Comparison of ENCODE assay signal across 1 cellular context in the genomic region with DNA sequence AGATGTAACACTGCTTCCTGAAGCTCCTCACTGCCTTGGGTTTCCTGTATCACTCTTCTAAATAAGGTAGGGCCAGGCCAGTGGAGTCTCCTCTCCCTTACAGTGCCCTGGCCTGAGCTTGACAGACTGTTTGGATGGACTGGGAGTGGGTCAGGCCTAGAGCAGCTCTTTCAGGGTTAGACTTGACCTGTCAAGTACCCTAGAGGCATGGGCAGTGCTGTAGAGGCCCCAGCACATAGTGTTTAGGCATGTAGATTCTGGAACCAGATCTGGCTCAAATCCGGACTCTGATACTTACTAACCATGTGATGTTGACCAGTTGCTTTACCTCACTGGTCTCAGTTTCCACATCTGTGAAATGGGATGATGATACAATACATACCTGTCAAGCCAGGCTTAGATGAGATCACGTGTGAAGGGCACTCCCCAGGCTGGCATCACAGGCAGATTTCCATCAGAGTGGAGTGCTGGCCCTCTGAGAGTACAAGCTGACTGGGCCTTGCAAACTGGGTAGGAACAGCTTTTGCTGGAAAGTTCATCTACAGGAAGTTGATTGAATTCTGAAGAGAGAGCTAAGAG.
TF ChIP-seq lines count a peak whose summit lies in the region.

No MANE protein-coding gene starts in this region.

TF ChIP-seq in K562, 482 proteins besides CTCF, POLR2A, EP300 and RAD21:
- TF ChIP-seq, protein P1, sequence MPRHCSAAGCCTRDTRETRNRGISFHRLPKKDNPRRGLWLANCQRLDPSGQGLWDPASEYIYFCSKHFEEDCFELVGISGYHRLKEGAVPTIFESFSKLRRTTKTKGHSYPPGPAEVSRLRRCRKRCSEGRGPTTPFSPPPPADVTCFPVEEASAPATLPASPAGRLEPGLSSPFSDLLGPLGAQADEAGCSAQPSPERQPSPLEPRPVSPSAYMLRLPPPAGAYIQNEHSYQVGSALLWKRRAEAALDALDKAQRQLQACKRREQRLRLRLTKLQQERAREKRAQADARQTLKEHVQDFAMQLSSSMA (CRISPR knock-in tag; IDR thresholded peaks at IDR 0.05) = no peak
- TF ChIP-seq RBM25 (IDR thresholded peaks at IDR 0.05; ENCODE audit: low read depth, low read length, severe bottlenecking) (peak; percentile 93), KAT2B (IDR thresholded peaks at IDR 0.05; ENCODE audit: low read depth, low read length) (no peak), ZNF551 (CRISPR knock-in tag; IDR thresholded peaks at IDR 0.05) (no peak), BCOR (IDR thresholded peaks at IDR 0.05) (peak; percentile 94), RCOR1 (IDR thresholded peaks at IDR 0.05; ENCODE audit: borderline replicate concordance in 1 of 2, low read depth in 2 of 2, low read length in 2 of 2) (peak in 1 of 2 experiments; percentile 72; a peak in 1 of 4 replicates), MED1 (CRISPR knock-in tag; IDR thresholded peaks at IDR 0.05; ENCODE audit: borderline replicate concordance) (peak; percentile 70; the same call in 1 of the 2 replicates), ZNF143 (CRISPR knock-in tag; IDR thresholded peaks at IDR 0.05) (0 out of 2 replicates have a peak, but pooled peaks have one; percentile 22), HDAC2 (IDR thresholded peaks at IDR 0.05) (peak; percentile 65; the same call in 1 of the 2 replicates), SMARCA5 (IDR thresholded peaks at IDR 0.05) (peak; percentile 73; the same call in 1 of the 2 replicates), MITF (IDR thresholded peaks at IDR 0.05) (no peak), ADNP (tag; IDR thresholded peaks at IDR 0.05) (peak; percentile 73), KDM1A (IDR thresholded peaks at IDR 0.05) (peak; percentile 77 to 85)
TF ChIP-seq in K562: peak in this region for 9.
